ENCODE assay signal across 21 cellular contexts in genomic region chr21:42539342-42539741, GRCh38. TPM values are rescaled to one million over a fixed set of nuclear protein-coding genes. Genes with fewer than 3 reads are reported as not detected.
A peak's percentile ranks its signal among the peaks of the same experiment; 100 is the strongest.
DNase-seq lines count a peak whose midpoint lies in the region; ATAC-seq, FAIRE-seq and TF ChIP-seq lines count a peak whose summit lies in the region.
"Had no signal": no experiment of that assay in that cellular context is flagged by ENCODE, and none has a peak within 500 bp of the region (broad histone marks: within the 10 kb centered on the region; RNA-seq: fewer than 3 reads in every experiment).

No MANE protein-coding gene starts in this region.

- H3K4me1 Mint-ChIP-seq in nephron progenitor cell: peaks cover 39% of the 10 kb centered on the region
- no peaks in the 10 kb centered on the region for H3K4me1 Mint-ChIP-seq in activated CD4-positive, alpha-beta memory T cell treated with anti-CD3 and anti-CD28 coated beads, Interleukin-2, amount 10 ng/mL, durations not matched to agents 7 days and 5 days

- POLR2A ChIA-PET in HepG2 (lab: Yijun Ruan, JAX): no interaction called here
- POLR2A ChIA-PET in activated CD4-positive, alpha-beta memory T cell treated with anti-CD3 and anti-CD28 coated beads, Interleukin-2, amount 10 ng/mL, durations not matched to agents 7 days and 5 days (lab: Charles Lee): interaction anchor here (2.3 kb wide), 1 partner anchor 11 kb away, joined by 11 read pairs; no protein-coding TSS in a partner anchor

- H3K4me3 ChIP-seq in liver (ENCODE audit: low read depth in 1 of 3, low read length in 3 of 3): no peak overlapping the region
- no peak overlapping the region for H3K4me3 ChIP-seq in HepG2 (replicated peaks in 1 of 3; ENCODE audit: insufficient read depth in 1 of 3, low read depth in 2 of 3, low read length in 3 of 3)
- H3K4me3 ChIP-seq in MM.1S (ENCODE audit: low read length): no peak overlapping the region

- no peaks in the 10 kb centered on the region for H3K9me2 ChIP-seq in MM.1S (replicated peaks; ENCODE audit: insufficient read depth, low read length)

- H3K27ac Mint-ChIP-seq in nephron progenitor cell: peak overlapping the region; percentile 51
- H3K27ac Mint-ChIP-seq in activated CD4-positive, alpha-beta memory T cell treated with anti-CD3 and anti-CD28 coated beads, Interleukin-2, amount 10 ng/mL, durations not matched to agents 7 days and 5 days: no peak overlapping the region
- H3K27ac Mint-ChIP-seq: B cell; CD4-positive, alpha-beta T cell had no signal

- H3K36me3 Mint-ChIP-seq in nephron progenitor cell (ENCODE audit: low read depth): no peaks in the 10 kb centered on the region
- peaks cover 3% of the 10 kb centered on the region for H3K36me3 Mint-ChIP-seq in activated CD4-positive, alpha-beta memory T cell treated with anti-CD3 and anti-CD28 coated beads, Interleukin-2, amount 10 ng/mL, durations not matched to agents 7 days and 5 days (ENCODE audit: low read depth)

- peaks cover 3% of the 10 kb centered on the region for H3K27me3 Mint-ChIP-seq in nephron progenitor cell (ENCODE audit: low read depth, poor library complexity)
- H3K27me3 Mint-ChIP-seq in activated CD4-positive, alpha-beta memory T cell treated with anti-CD3 and anti-CD28 coated beads, Interleukin-2, amount 10 ng/mL, durations not matched to agents 7 days and 5 days: no peaks in the 10 kb centered on the region
- H3K27me3 Mint-ChIP-seq: B cell; CD4-positive, alpha-beta T cell had no signal

- peak overlapping the region in 1 of 2 donors; percentile 6 for H3K9ac ChIP-seq in liver (ENCODE audit: low read depth in 1 of 2, low read length in 2 of 2)
- H3K9ac ChIP-seq in HepG2 (ENCODE audit: insufficient read depth, low read depth, low read length): no peak overlapping the region
- H3K9ac ChIP-seq in MM.1S (ENCODE audit: low read length): no peak overlapping the region

- H3K4me1 ChIP-seq in liver (ENCODE audit: control insufficient read depth in 4 of 4, insufficient read depth in 4 of 4, low read length in 3 of 4) (peaks cover 0 to 11% (median 4%) of the 10 kb centered on the region in 4 donors), HepG2 (ENCODE audit: insufficient read depth, low read length) (no peaks in the 10 kb centered on the region), MM.1S (ENCODE audit: low read length) (no peaks in the 10 kb centered on the region)
- H3K4me1 ChIP-seq: Caco-2 had no signal

- H3K9me3 ChIP-seq in liver (ENCODE audit: control insufficient read depth in 4 of 4, low read length in 3 of 4): no peaks in the 10 kb centered on the region
- H3K9me3 ChIP-seq in HepG2 (ENCODE audit: low read length): no peaks in the 10 kb centered on the region
- no peaks in the 10 kb centered on the region for H3K9me3 ChIP-seq in MM.1S (replicated peaks; ENCODE audit: insufficient read depth, low read length)
- H3K9me3 ChIP-seq: Caco-2 had no signal

- ATAC-seq in HepG2: no peak
- ATAC-seq in left lobe of liver: peak; percentile 48
- ATAC-seq in GM18907 (IDR thresholded peaks at IDR 0.05; ENCODE audit: unreplicated experiment): no peak
- ATAC-seq: SK-N-SH treated with all-trans-retinoic acid at 6 μM for 48 hours had no signal

- no peaks in the 10 kb centered on the region for H4K20me1 ChIP-seq in HepG2 (ENCODE audit: insufficient read depth, low read length)
- H4K20me1 ChIP-seq in MM.1S (ENCODE audit: insufficient read depth, low read length): no peaks in the 10 kb centered on the region

- no peak for FAIRE-seq in HepG2 (lab: Jason Lieb, UNC)

- CTCF ChIA-PET in HepG2 (lab: Yijun Ruan, JAX; ENCODE audit: low intra/inter-chr PET ratio, low total read pairs): no interaction called here
- CTCF ChIA-PET in activated CD4-positive, alpha-beta memory T cell treated with anti-CD3 and anti-CD28 coated beads, Interleukin-2, amount 10 ng/mL, durations not matched to agents 7 days and 5 days (lab: Charles Lee): interaction anchor here (1.2 kb wide), 1 partner anchor 72 kb away, joined by 5 read pairs; no protein-coding TSS in a partner anchor

- no peak overlapping the region for H3K27ac ChIP-seq in liver (ENCODE audit: low read depth in 1 of 2, low read length in 2 of 2)
- H3K27ac ChIP-seq in HepG2 (ENCODE audit: extremely low read length, insufficient read depth, low read length): no peak overlapping the region
- no peak overlapping the region for H3K27ac ChIP-seq in MM.1S (ENCODE audit: low read length)

- no peak overlapping the region for H3K4me3 Mint-ChIP-seq in nephron progenitor cell
- no peak overlapping the region for H3K4me3 Mint-ChIP-seq in activated CD4-positive, alpha-beta memory T cell treated with anti-CD3 and anti-CD28 coated beads, Interleukin-2, amount 10 ng/mL, durations not matched to agents 7 days and 5 days
- H3K4me3 Mint-ChIP-seq: B cell; CD4-positive, alpha-beta T cell had no signal

- H3K36me3 ChIP-seq in liver (ENCODE audit: control insufficient read depth in 4 of 4, insufficient read depth in 3 of 4, low read depth in 1 of 4, low read length in 3 of 4) (peaks cover 0 to 13% (median 4%) of the 10 kb centered on the region in 4 donors), HepG2 (replicated peaks in 1 of 2; ENCODE audit: control insufficient read depth in 1 of 2, insufficient read depth in 2 of 2, low read length in 2 of 2) (no peaks in the 10 kb centered on the region), MM.1S (replicated peaks; ENCODE audit: insufficient read depth, low read length) (no peaks in the 10 kb centered on the region)

- H3F3A ChIP-seq in MM.1S (ENCODE audit: insufficient read depth, low read length): no peaks in the 10 kb centered on the region

- TF ChIP-seq EP300 in HepG2 (IDR thresholded peaks at IDR 0.05; ENCODE audit: low read depth in 2 of 2, low read length in 2 of 2) (no peak), HepG2 (CRISPR knock-in tag; IDR thresholded peaks at IDR 0.05; ENCODE audit: borderline replicate concordance) (no peak)

- DNase-seq in HepG2 (ENCODE audit: low spot score) (no peak), left lobe of liver (ENCODE audit: low spot score) (peak; percentile 86), nephron progenitor cell (no peak), NOMO-1 treated with dmso at 0.1 percent for 144 hours (lab: John Stamatoyannopoulos, UW; ENCODE audit: unreplicated experiment) (no peak), MM.1S (no peak)
- DNase-seq in activated CD4-positive, alpha-beta memory T cell treated with anti-CD3 and anti-CD28 coated beads, Interleukin-2, amount 10 ng/mL, durations not matched to agents 7 days and 5 days: no peak
- DNase-seq: 8988T; CD4-positive, alpha-beta T cell; GDM1; NCI-H187; NCI-H2107; NCI-H510A; NK-92 treated with Interleukin-12 subunit alpha and Interleukin-12 subunit beta, amount 100 ng/mL, for 24 hours; SIG-M5 had no signal

- intact Hi-C loops in HepG2 (cut with micrococcal nuclease; ENCODE audit: unreplicated experiment): no loop called here

- TF ChIP-seq CTCF in liver (IDR thresholded peaks at IDR 0.05; ENCODE audit: low read depth, low read length, missing input control) (no peak), HepG2 (CRISPR knock-in tag; IDR thresholded peaks at IDR 0.05) (no peak), nephron progenitor cell (IDR thresholded peaks at IDR 0.05) (no peak), MM.1S (IDR thresholded peaks at IDR 0.05; ENCODE audit: low read length) (no peak)

- no peak for TF ChIP-seq POLR2A in HepG2 (IDR thresholded peaks at IDR 0.05; ENCODE audit: insufficient read depth in 1 of 2, low read depth in 2 of 2, low read length in 2 of 2)

- H3K27me3 ChIP-seq in liver (ENCODE audit: control insufficient read depth in 4 of 4, insufficient read depth in 4 of 4, low read length in 3 of 4) (no peaks in the 10 kb centered on the region), HepG2 (ENCODE audit: control insufficient read depth in 1 of 2, insufficient read depth in 2 of 2, low read length in 2 of 2) (peaks cover 0 to 3% of the 10 kb centered on the region in 2 experiments; a peak in 2 of 5 replicates), MM.1S (replicated peaks; ENCODE audit: insufficient read depth, low read length) (peaks cover 64% of the 10 kb centered on the region)

- TF ChIP-seq RAD21 in liver (IDR thresholded peaks at IDR 0.05) (no peak), HepG2 (CRISPR knock-in tag; IDR thresholded peaks at IDR 0.05) (no peak)

- H3K79me2 ChIP-seq in HepG2 (ENCODE audit: insufficient read depth, low read length) (no peaks in the 10 kb centered on the region), MM.1S (ENCODE audit: low read length) (no peaks in the 10 kb centered on the region)

- in situ Hi-C loops in HepG2 (cut with HindIII; ENCODE audit: extremely low pct_ligation_motif_present, low pct_unique_long_range_greater_than_20kb): no loop called here

- 72% methylated on average over 17 of the region's 17 CpGs for WGBS in liver
- 62% methylated on average over 17 of the region's 17 CpGs for WGBS in HepG2 (ENCODE audit: low lambda C conversion rate)

- no TSS peak for BruUV-seq in HepG2 (replicated peaks; lab: Mats Ljungman, UMichigan)

- H2AFZ ChIP-seq in HepG2 (ENCODE audit: low read length) (no peak overlapping the region), MM.1S (ENCODE audit: low read length) (no peak overlapping the region)

- H3K9me3 Mint-ChIP-seq in nephron progenitor cell: no peaks in the 10 kb centered on the region
- H3K9me3 Mint-ChIP-seq in activated CD4-positive, alpha-beta memory T cell treated with anti-CD3 and anti-CD28 coated beads, Interleukin-2, amount 10 ng/mL, durations not matched to agents 7 days and 5 days: no peaks in the 10 kb centered on the region
- H3K9me3 Mint-ChIP-seq: CD4-positive, alpha-beta T cell had no signal

- no peak overlapping the region for H3K4me2 ChIP-seq in HepG2 (ENCODE audit: low read depth, low read length)
- H3K4me2 ChIP-seq in MM.1S (ENCODE audit: low read depth, low read length): no peak overlapping the region

RNA-seq across cellular contexts. Expression of gene SLC37A1, which starts 25.7 kb away (rescaled TPM):
- total RNA-seq in liver: 1 to 10 TPM; 6.1 to 7.2 TPM
- polyA plus RNA-seq in liver: 1 to 10 TPM; 2.0 to 2.4 TPM
- total RNA-seq in HepG2 (2016; rRNA removed; fragmentation: Illumina TruSeq; extraction: Trizol): 0.17 and 0.40 TPM in 2 replicates
- 0.18 TPM in 1 of 2 replicates, not detected in the other for total RNA-seq in HepG2 (2016; cell fraction: cytosol; rRNA removed; fragmentation: Illumina TruSeq; extraction: Trizol; ENCODE audit: low read depth)
- 0.10 and 0.28 TPM in 2 replicates for total RNA-seq in HepG2 (2016; cell fraction: insoluble cytoplasmic fraction; rRNA removed; fragmentation: Illumina TruSeq; extraction: Trizol)
- 0.31 and 0.48 TPM in 2 replicates for total RNA-seq in HepG2 (2016; cell fraction: membrane; rRNA removed; fragmentation: Illumina TruSeq; extraction: Trizol)
- total RNA-seq in HepG2 (2016; cell fraction: nucleus; rRNA removed; fragmentation: Illumina TruSeq; extraction: Trizol): 0.31 and 0.34 TPM in 2 replicates
- polyA plus RNA-seq in HepG2 (2011; rRNA removed): 0.14 and 0.22 TPM in 2 replicates
- 0.12 and 0.14 TPM in 2 replicates for polyA plus RNA-seq in HepG2 (2011; cell fraction: cytosol; rRNA removed)
- polyA plus RNA-seq in HepG2 (2011; cell fraction: nucleus; rRNA removed): 0.19 and 0.29 TPM in 2 replicates
- 0.13 and 0.28 TPM in 2 replicates for polyA plus RNA-seq in HepG2 (2012)
- polyA plus RNA-seq in HepG2 (2016; cell fraction: cytosol; fragmentation: Illumina TruSeq; extraction: Trizol; ENCODE audit: low read depth): 0.18 and 0.58 TPM in 2 replicates
- polyA plus RNA-seq in HepG2 (2016; cell fraction: insoluble cytoplasmic fraction; fragmentation: Illumina TruSeq; extraction: Trizol; ENCODE audit: low read depth): 0.12 and 0.25 TPM in 2 replicates
- 0.35 and 0.40 TPM in 2 replicates for polyA plus RNA-seq in HepG2 (2016; cell fraction: membrane; fragmentation: Illumina TruSeq; extraction: Trizol; ENCODE audit: low read depth)
- polyA plus RNA-seq in HepG2 (2016; cell fraction: nucleus; fragmentation: Illumina TruSeq; extraction: Trizol; ENCODE audit: insufficient read depth, low read depth): 0.37 and 0.70 TPM in 2 replicates
- polyA minus RNA-seq in HepG2 (2011; rRNA and poly(A)+ RNA removed; ENCODE audit: low replicate concordance): 0.80 and 7.9 TPM in 2 replicates
- 0.49 TPM in 1 of 2 replicates, not detected in the other for polyA minus RNA-seq in HepG2 (2011; cell fraction: cytosol; rRNA and poly(A)+ RNA removed)
- 0.12 and 0.39 TPM in 2 replicates for polyA minus RNA-seq in HepG2 (2011; cell fraction: nucleus; rRNA and poly(A)+ RNA removed)
- 5.0 TPM for total RNA-seq in left lobe of liver
- 10 to 100 TPM; 12.7 to 13.3 TPM for total RNA-seq in activated CD4-positive, alpha-beta memory T cell treated with anti-CD3 and anti-CD28 coated beads, Interleukin-2, amount 10 ng/mL, durations not matched to agents 7 days and 5 days

RNA-seq across cellular contexts. Expression of gene RSPH1, which starts 43.3 kb away (rescaled TPM):
- total RNA-seq in liver (under 1 TPM; 0.09 to 0.17 TPM), HepG2 (2016; rRNA removed; fragmentation: Illumina TruSeq; extraction: Trizol) (not detected in 2 replicates), left lobe of liver (0.33 TPM)
- polyA plus RNA-seq in liver (under 1 TPM in 1 of 2 donors, not detected in 1; 0.16 TPM), HepG2 (2011; rRNA removed) (not detected in 2 replicates)
- not detected in 2 replicates for total RNA-seq in HepG2 (2016; cell fraction: cytosol; rRNA removed; fragmentation: Illumina TruSeq; extraction: Trizol; ENCODE audit: low read depth)
- not detected in 2 replicates for total RNA-seq in HepG2 (2016; cell fraction: insoluble cytoplasmic fraction; rRNA removed; fragmentation: Illumina TruSeq; extraction: Trizol)
- not detected in 2 replicates for total RNA-seq in HepG2 (2016; cell fraction: membrane; rRNA removed; fragmentation: Illumina TruSeq; extraction: Trizol)
- total RNA-seq in HepG2 (2016; cell fraction: nucleus; rRNA removed; fragmentation: Illumina TruSeq; extraction: Trizol): not detected in 2 replicates
- not detected in 2 replicates for polyA plus RNA-seq in HepG2 (2011; cell fraction: cytosol; rRNA removed)
- not detected in 2 replicates for polyA plus RNA-seq in HepG2 (2011; cell fraction: nucleus; rRNA removed)
- not detected in 2 replicates for polyA plus RNA-seq in HepG2 (2012)
- polyA plus RNA-seq in HepG2 (2016; cell fraction: cytosol; fragmentation: Illumina TruSeq; extraction: Trizol; ENCODE audit: low read depth): not detected in 2 replicates
- not detected in 2 replicates for polyA plus RNA-seq in HepG2 (2016; cell fraction: insoluble cytoplasmic fraction; fragmentation: Illumina TruSeq; extraction: Trizol; ENCODE audit: low read depth)
- not detected in 2 replicates for polyA plus RNA-seq in HepG2 (2016; cell fraction: membrane; fragmentation: Illumina TruSeq; extraction: Trizol; ENCODE audit: low read depth)
- not detected in 2 replicates for polyA plus RNA-seq in HepG2 (2016; cell fraction: nucleus; fragmentation: Illumina TruSeq; extraction: Trizol; ENCODE audit: insufficient read depth, low read depth)
- polyA minus RNA-seq in HepG2 (2011; rRNA and poly(A)+ RNA removed; ENCODE audit: low replicate concordance): not detected in 2 replicates
- polyA minus RNA-seq in HepG2 (2011; cell fraction: cytosol; rRNA and poly(A)+ RNA removed): not detected in 2 replicates
- polyA minus RNA-seq in HepG2 (2011; cell fraction: nucleus; rRNA and poly(A)+ RNA removed): not detected in 2 replicates
- total RNA-seq in activated CD4-positive, alpha-beta memory T cell treated with anti-CD3 and anti-CD28 coated beads, Interleukin-2, amount 10 ng/mL, durations not matched to agents 7 days and 5 days: not detected
- total RNA-seq: H7 had no signal
- polyA plus RNA-seq: AG04450 had no signal
